ENCODE assay signal across 9 cellular contexts in genomic region chr10:89252225-89252585, GRCh38. TPM values are rescaled to one million over a fixed set of nuclear protein-coding genes. Genes with fewer than 3 reads are reported as not detected.
A peak's percentile ranks its signal among the peaks of the same experiment; 100 is the strongest.
DNase-seq lines count a peak whose midpoint lies in the region; ATAC-seq and TF ChIP-seq lines count a peak whose summit lies in the region.
"Had no signal": no experiment of that assay in that cellular context is flagged by ENCODE, and none has a peak within 500 bp of the region (broad histone marks: within the 10 kb centered on the region; RNA-seq: fewer than 3 reads in every experiment).

No MANE protein-coding gene starts in this region.

- peak overlapping the region; percentile 52; the same call in 1 of the 2 replicates for H2AFZ ChIP-seq in Loucy (ENCODE audit: low read length)

- H3K9me3 ChIP-seq in Loucy (ENCODE audit: insufficient read depth, low read depth, low read length) = no peaks in the 10 kb centered on the region; the same call in 1 of the 2 replicates
- no peaks in the 10 kb centered on the region for H3K9me3 ChIP-seq in ovary

- H3K4me2 ChIP-seq in Loucy (ENCODE audit: low read depth, low read length, poor library complexity, severe bottlenecking) = peak overlapping the region; percentile 21

- H3K4me1 ChIP-seq in Loucy (ENCODE audit: insufficient read depth, low read length, poor library complexity, severe bottlenecking) = peaks cover 23% of the 10 kb centered on the region
- H3K4me1 ChIP-seq in ovary (ENCODE audit: insufficient read depth) = peaks cover 1% of the 10 kb centered on the region

- WGBS in ovary, 3 donors = 89 to 90% (median 89%) methylated on average over 2 of the region's 2 CpGs

- no peak for ATAC-seq in GM21717 (IDR thresholded peaks at IDR 0.05; ENCODE audit: unreplicated experiment)
- no peak for ATAC-seq in GM21786 (IDR thresholded peaks at IDR 0.05; ENCODE audit: unreplicated experiment)

- H3K4me3 ChIP-seq in Loucy (ENCODE audit: low read length, poor library complexity, severe bottlenecking) = peak overlapping the region; percentile 88
- H3K4me3 ChIP-seq in epithelial cell of esophagus (ENCODE audit: low read length) = peak overlapping the region; percentile 74
- peak overlapping the region; percentile 90 for H3K4me3 ChIP-seq in ovary

- no peak for DNase-seq in epithelial cell of esophagus (ENCODE audit: low read depth)
- DNase-seq in ovary = peak in 1 of 5 donors; percentile 33
- no peak for DNase-seq in NCI-H526 (lab: John Stamatoyannopoulos, UW)
- no peak for DNase-seq in DMS79 treated with DMSO at 0.1 percent for 48 hours (lab: John Stamatoyannopoulos, UW)

- peaks cover 12% of the 10 kb centered on the region; the same call in 1 of the 2 replicates for H3K79me2 ChIP-seq in Loucy (ENCODE audit: insufficient read depth, low read length)

- H3K36me3 ChIP-seq in Loucy (ENCODE audit: insufficient read depth, low read length) = no peaks in the 10 kb centered on the region
- H3K36me3 ChIP-seq in ovary = no peaks in the 10 kb centered on the region

- TF ChIP-seq CTCF in C4-2B (conservative IDR thresholded peaks at IDR 0.05) (no peak), Loucy (conservative IDR thresholded peaks at IDR 0.05; ENCODE audit: low read length) (no peak), epithelial cell of esophagus (IDR thresholded peaks at IDR 0.05; ENCODE audit: insufficient read depth, low read depth, low read length, missing control alignments) (no peak), ovary (IDR thresholded peaks at IDR 0.05) (no peak)

- no peak for TF ChIP-seq POLR2A in ovary (IDR thresholded peaks at IDR 0.05)

- H3K27ac ChIP-seq in C4-2B (peak overlapping the region; percentile 16; the same call in 1 of the 2 replicates), ovary (no peak overlapping the region)

- no peak for TF ChIP-seq EP300 in ovary (IDR thresholded peaks at IDR 0.05)

- intact Hi-C loops in ovary (cut with DNase I) = no loop called here

- no peaks in the 10 kb centered on the region for H3F3A ChIP-seq in Loucy (ENCODE audit: low read depth)

- H3K9me2 ChIP-seq in Loucy (replicated peaks; ENCODE audit: low read depth, low read length) = no peaks in the 10 kb centered on the region

- no peaks in the 10 kb centered on the region for H4K20me1 ChIP-seq in Loucy (ENCODE audit: insufficient read depth, low read length, poor library complexity, severe bottlenecking)

- no peak overlapping the region for H3K9ac ChIP-seq in Loucy (ENCODE audit: low read depth, low read length, poor library complexity, severe bottlenecking)

- no peaks in the 10 kb centered on the region for H3K27me3 ChIP-seq in Loucy (ENCODE audit: insufficient read depth, low read length, poor library complexity, severe bottlenecking)
- no peaks in the 10 kb centered on the region for H3K27me3 ChIP-seq in ovary

RNA-seq across cellular contexts. Expression of gene LIPA, which starts 0.6 kb away (rescaled TPM):
- total RNA-seq in ovary = 10 to 100 TPM; 26.6 to 94.6 (median 36.1) TPM
- 100 to 1,000 TPM in 1 of 2 donors, 10 to 100 TPM in 1; 27.5 to 191 TPM for polyA plus RNA-seq in ovary

RNA-seq across cellular contexts. Expression of gene CH25H, which starts 45.1 kb away (rescaled TPM):
- total RNA-seq in ovary = 1 to 10 TPM in 6 of 7 donors, under 1 TPM in 1; 0.52 to 3.8 (median 1.6) TPM
- 1 to 10 TPM in 1 of 2 donors, under 1 TPM in 1; 0.22 to 1.9 TPM for polyA plus RNA-seq in ovary
- total RNA-seq: endodermal cell had no signal

RNA-seq across cellular contexts. Expression of gene IFIT2, which starts 49.6 kb away (rescaled TPM):
- total RNA-seq in ovary = 10 to 100 TPM in 1 of 7 donors, 1 to 10 TPM in 6; 2.1 to 10.0 (median 4.8) TPM
- polyA plus RNA-seq in ovary = 10 to 100 TPM in 1 of 2 donors, 1 to 10 TPM in 1; 6.4 to 21.3 TPM
